8 cellular contexts compared by ENCODE assay signal in genomic region chr4:185005209-185005819, GRCh38. TPM values are rescaled to one million over a fixed set of nuclear protein-coding genes. Genes with fewer than 3 reads are reported as not detected.
DNase-seq lines count a peak whose midpoint lies in the region; ATAC-seq, FAIRE-seq and TF ChIP-seq lines count a peak whose summit lies in the region.

No MANE protein-coding gene starts in this region.

- peak overlapping the region; percentile 77 for H3K4me2 ChIP-seq in OCI-LY3 (ENCODE audit: low read length)

- H3K4me1 ChIP-seq in OCI-LY3 (ENCODE audit: low read length) (no peaks in the 10 kb centered on the region), muscle layer of duodenum (ENCODE audit: control insufficient read depth in 1 of 2, insufficient read depth in 2 of 2, low read length in 2 of 2) (peaks cover 0 to 11% of the 10 kb centered on the region in 2 donors)

- TF ChIP-seq POLR2A in erythroblast (IDR thresholded peaks at IDR 0.05; ENCODE audit: low read length) = no peak

- FAIRE-seq in HTR-8/SVneo (lab: Jason Lieb, UNC) = peak; percentile 88

- peak; percentile 55 for TF ChIP-seq CTCF in OCI-LY3 (IDR thresholded peaks at IDR 0.05; ENCODE audit: low read depth, low read length)

- H3K36me3 ChIP-seq in OCI-LY3 (replicated peaks; ENCODE audit: low read depth, low read length) = no peaks in the 10 kb centered on the region
- H3K36me3 ChIP-seq in muscle layer of duodenum (ENCODE audit: control insufficient read depth in 1 of 2, insufficient read depth in 2 of 2, low read length in 2 of 2) = no peaks in the 10 kb centered on the region

- H3K9ac ChIP-seq in OCI-LY3 (ENCODE audit: low read length) = peak overlapping the region; percentile 46; the same call in 1 of the 2 replicates

- H3K27ac ChIP-seq in OCI-LY3 (ENCODE audit: low read length) = no peak overlapping the region
- H3K27ac ChIP-seq in muscle layer of duodenum (ENCODE audit: low read length) = no peak overlapping the region

- H3K27me3 ChIP-seq in OCI-LY3 (ENCODE audit: low read depth, low read length) (no peaks in the 10 kb centered on the region), muscle layer of duodenum (ENCODE audit: low read depth, low read length) (peaks cover 7% of the 10 kb centered on the region)

- DNase-seq in Caki2 (ENCODE audit: low read depth) (peak; percentile 56), HTR-8/SVneo (ENCODE audit: insufficient read length, low spot score) (peak; percentile 80), erythroblast (lab: John Stamatoyannopoulos, UW) (peak; percentile 70 to 85)
- peak; percentile 88 for DNase-seq in activated CD8-positive, alpha-beta memory T cell treated with anti-CD3 and anti-CD28 coated beads, Interleukin-2, amount 50 U/mL, for 48 hours
- DNase-seq in stimulated activated CD8-positive, alpha-beta memory T cell treated with anti-CD3 and anti-CD28 coated beads, Interleukin-7, amount 100 ng/mL, for 1 hour (ENCODE audit: low read depth in 2 of 2) = peak; percentile 43 to 62

- peak; percentile 96 for ATAC-seq in GM21390 (IDR thresholded peaks at IDR 0.05; ENCODE audit: unreplicated experiment)

- H2AFZ ChIP-seq in OCI-LY3 (ENCODE audit: low read depth, low read length) = peak overlapping the region; percentile 92

- in situ Hi-C loops in Caki2 (cut with HindIII; ENCODE audit: low pct_unique_long_range_greater_than_20kb, low sequenced_read_pairs) = no loop called here

- H3K79me2 ChIP-seq in OCI-LY3 (ENCODE audit: low read length) = no peaks in the 10 kb centered on the region

- peak overlapping the region; percentile 76 for H3K4me3 ChIP-seq in OCI-LY3 (ENCODE audit: low read length)
- peak overlapping the region; percentile 42 to 55 for H3K4me3 ChIP-seq in muscle layer of duodenum (ENCODE audit: low read depth in 1 of 2, low read length in 2 of 2)

- no peaks in the 10 kb centered on the region for H3K9me3 ChIP-seq in OCI-LY3 (ENCODE audit: insufficient read depth, low read length)
- H3K9me3 ChIP-seq in muscle layer of duodenum (ENCODE audit: control insufficient read depth in 1 of 2, low read length in 2 of 2) = no peaks in the 10 kb centered on the region

- no peaks in the 10 kb centered on the region for H4K20me1 ChIP-seq in OCI-LY3 (ENCODE audit: insufficient read depth, low read length)

RNA-seq across cellular contexts. Expression of gene HELT, which starts 13.0 kb away (rescaled TPM):
- not detected in 2 replicates for total RNA-seq in Caki2 (2014; rRNA removed; shearing (Covaris generic); ENCODE audit: low replicate concordance)
